ENCODE assay signal across 1 cellular context in genomic region chr2:230069418-230069817, GRCh38.
TF ChIP-seq lines count a peak whose summit lies in the region.

No MANE protein-coding gene starts in this region.

TF ChIP-seq in WTC11, 78 proteins besides CTCF, POLR2A, EP300 and RAD21 (continued from another document):
- TF ChIP-seq PRDM15 (CRISPR knock-in tag; IDR thresholded peaks at IDR 0.05) (no peak), ZSCAN18 (CRISPR knock-in tag; IDR thresholded peaks at IDR 0.05) (no peak), TP53 (CRISPR knock-in tag; IDR thresholded peaks at IDR 0.05) (no peak), JAZF1 (CRISPR knock-in tag; IDR thresholded peaks at IDR 0.05) (no peak)
